In genomic region chr2:47737191-47737975, GRCh38 we compare ENCODE assay signal across 13 cellular contexts.
"Had no signal": no experiment of that assay in that cellular context is flagged by ENCODE, and none has a peak within 500 bp of the region (broad histone marks: within the 10 kb centered on the region; RNA-seq: fewer than 3 reads in every experiment).

No MANE protein-coding gene starts in this region.

- H3K4me3 ChIP-seq: coronary artery, lung had no signal

- H3K27ac ChIP-seq: coronary artery had no signal

- DNase-seq: activated CD4-positive, alpha-beta memory T cell treated with anti-CD3 and anti-CD28 coated beads, Interleukin-2, amount 10 ng/mL, durations not matched to agents 7 days and 5 days; activated CD4-positive, alpha-beta T cell treated with anti-CD3 and anti-CD28 coated beads for 1 hour; activated gamma-delta T cell treated with Interleukin-2 at 50 U/mL for 16 hours; activated naive CD8-positive, alpha-beta T cell treated with anti-CD3 and anti-CD28 coated beads for 36 hours; activated T-cell treated with anti-CD3 and anti-CD28 coated beads, Interleukin-2, amount 50 U/mL, for 48 hours; caudate nucleus; effector CD8-positive, alpha-beta T cell; hypothalamus; naive thymus-derived CD4-positive, alpha-beta T cell; stimulated activated naive B cell treated with anti-CD40 and anti-IgM and Interleukin-4, amounts not matched to agents 10 μg/mL and 1 μg/mL and 100 μg/mL, for 72 hours; T1000 had no signal

- ATAC-seq: naive thymus-derived CD4-positive, alpha-beta T cell had no signal
